ENCODE assay signal across 9 cellular contexts in the genomic region with DNA sequence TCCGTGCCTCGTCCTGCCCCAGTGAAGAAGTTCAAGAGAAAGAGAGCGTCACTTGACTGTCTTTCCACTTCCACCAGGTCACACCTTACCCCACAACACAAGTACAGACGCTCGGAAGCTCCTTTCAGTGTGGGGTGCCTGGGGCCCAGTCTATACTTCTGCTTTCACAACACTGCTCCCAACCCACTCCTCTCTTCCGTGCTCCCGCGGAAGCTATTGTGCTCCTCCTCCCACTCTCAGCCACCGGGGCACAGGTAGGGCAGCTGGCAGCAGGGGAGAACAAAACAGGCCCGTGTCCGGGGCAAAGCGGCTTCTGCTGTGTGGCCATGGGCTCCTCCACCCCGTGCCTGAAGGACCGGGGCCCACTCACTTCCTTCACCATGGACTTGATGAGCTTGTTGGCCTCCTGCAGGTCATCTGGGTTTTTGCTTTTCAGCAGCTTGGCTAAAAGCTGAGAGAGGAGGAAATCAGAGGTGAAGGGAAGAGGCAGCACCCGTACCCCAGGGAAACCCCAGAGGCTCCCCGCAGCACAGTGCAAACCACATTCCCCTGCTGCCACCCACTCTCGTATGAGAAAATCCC. TPM values are rescaled to one million over a fixed set of nuclear protein-coding genes. Genes with fewer than 3 reads are reported as not detected.
DNase-seq lines count a peak whose midpoint lies in the region; ATAC-seq, FAIRE-seq and TF ChIP-seq lines count a peak whose summit lies in the region.
"Had no signal": no experiment of that assay in that cellular context is flagged by ENCODE, and none has a peak within 500 bp of the region (broad histone marks: within the 10 kb centered on the region; RNA-seq: fewer than 3 reads in every experiment).

No MANE protein-coding gene starts in this region.

- no peak overlapping the region for H3K23ac ChIP-seq in mesenchymal stem cell (ENCODE audit: low read length in 2 of 2)
- H3K23ac ChIP-seq in mesendoderm (ENCODE audit: low read length): no peak overlapping the region

- H4K20me1 ChIP-seq in BLaER1 treated with 17β-estradiol and CSF1 and Interleukin-3, amounts not matched to agents 10 nM and 100 nM: peaks cover 0 to 79% (median 14%) of the 10 kb centered on the region in 11 experiments; a peak in 13 of 22 replicates

- H3K56ac ChIP-seq in mesendoderm (ENCODE audit: low read length): no peak overlapping the region

- ATAC-seq in HG03565 (IDR thresholded peaks at IDR 0.05; ENCODE audit: unreplicated experiment): no peak

- H4K5ac ChIP-seq in mesendoderm (ENCODE audit: low read length): no peak overlapping the region

- H3K9ac ChIP-seq in BLaER1 treated with 17β-estradiol and CSF1 and Interleukin-3, amounts not matched to agents 10 nM and 100 nM: peak overlapping the region in 8 of 11 experiments; percentile 4 to 79 (median 54); a peak in 6 of 22 replicates
- H3K9ac ChIP-seq in mesenchymal stem cell (ENCODE audit: low read length) (peak overlapping the region; percentile 2), mesendoderm (ENCODE audit: low read length) (no peak overlapping the region)

- no peak overlapping the region for H4K8ac ChIP-seq in mesenchymal stem cell (ENCODE audit: low read length)
- no peak overlapping the region for H4K8ac ChIP-seq in mesendoderm (ENCODE audit: low read depth, low read length)

- no peak overlapping the region for H2AK5ac ChIP-seq in mesenchymal stem cell (ENCODE audit: low read length, severe bottlenecking)
- H2AK5ac ChIP-seq in mesendoderm (ENCODE audit: low read length): no peak overlapping the region

- H3K36me3 Mint-ChIP-seq in activated CD4-positive, alpha-beta memory T cell treated with anti-CD3 and anti-CD28 coated beads, Interleukin-2, amount 10 ng/mL, durations not matched to agents 7 days and 5 days (ENCODE audit: low read depth): peaks cover 81% of the 10 kb centered on the region

- no peak for TF ChIP-seq CTCF in GM20000 (IDR thresholded peaks at IDR 0.05; ENCODE audit: extremely low read depth, missing control alignments)

- H2AFZ ChIP-seq in mesenchymal stem cell (ENCODE audit: low read depth, low read length): no peak overlapping the region

- no peak overlapping the region for H4K91ac ChIP-seq in mesenchymal stem cell (ENCODE audit: low read length)

- H3K18ac ChIP-seq in mesenchymal stem cell (ENCODE audit: low read depth in 1 of 2, low read length in 2 of 2) (no peak overlapping the region), mesendoderm (ENCODE audit: low read length) (no peak overlapping the region)

- H3K4me3 ChIP-seq in BLaER1 treated with 17β-estradiol and CSF1 and Interleukin-3, amounts not matched to agents 10 nM and 100 nM: no peak overlapping the region
- H3K4me3 ChIP-seq in mesenchymal stem cell (ENCODE audit: insufficient read depth in 1 of 2, low read depth in 1 of 2, low read length in 2 of 2): no peak overlapping the region
- no peak overlapping the region for H3K4me3 ChIP-seq in mesendoderm (ENCODE audit: low read length)

- H3K27me3 ChIP-seq in BLaER1 treated with 17β-estradiol and CSF1 and Interleukin-3, amounts not matched to agents 10 nM and 100 nM: no peaks in the 10 kb centered on the region
- H3K27me3 ChIP-seq in mesenchymal stem cell (ENCODE audit: control insufficient read depth in 1 of 2, insufficient read depth in 1 of 2, low read length in 2 of 2) (no peaks in the 10 kb centered on the region), mesendoderm (ENCODE audit: insufficient read depth, low read length, poor library complexity) (no peaks in the 10 kb centered on the region)

- H2BK5ac ChIP-seq in mesenchymal stem cell (ENCODE audit: low read depth, low read length, poor library complexity, severe bottlenecking) (no peak overlapping the region), mesendoderm (ENCODE audit: low read length) (no peak overlapping the region)

- H3K4me1 Mint-ChIP-seq in activated CD4-positive, alpha-beta memory T cell treated with anti-CD3 and anti-CD28 coated beads, Interleukin-2, amount 10 ng/mL, durations not matched to agents 7 days and 5 days: peaks cover 54% of the 10 kb centered on the region

- peak overlapping the region in 9 of 11 experiments; percentile 82 to 96 (median 90); a peak in 16 of 22 replicates for H3K4me2 ChIP-seq in BLaER1 treated with 17β-estradiol and CSF1 and Interleukin-3, amounts not matched to agents 10 nM and 100 nM
- no peak overlapping the region for H3K4me2 ChIP-seq in mesenchymal stem cell (ENCODE audit: low read length, poor library complexity, severe bottlenecking)
- no peak overlapping the region for H3K4me2 ChIP-seq in mesendoderm (ENCODE audit: low read length)

- H2BK15ac ChIP-seq in mesenchymal stem cell (ENCODE audit: low read depth, poor library complexity, severe bottlenecking): no peak overlapping the region
- no peak overlapping the region for H2BK15ac ChIP-seq in mesendoderm (replicated peaks; ENCODE audit: low read depth)

- whole genome bisulfite sequencing in mesenchymal stem cell: 93% methylated on average over 12 of the region's 17 CpGs
- no CpG with 5 or more reads among the region's 17 CpGs for WGBS in mesendoderm (ENCODE audit: extremely low coverage, insufficient coverage, low lambda C conversion rate)

- DNase-seq in GM20000 (ENCODE audit: low spot score) (peak; percentile 50), mesenchymal stem cell (no peak), kidney tubule cell (ENCODE audit: low spot score) (no peak), RCC 7860 (ENCODE audit: low spot score) (no peak), mesendoderm (no peak)
- DNase-seq in activated CD4-positive, alpha-beta memory T cell treated with anti-CD3 and anti-CD28 coated beads, Interleukin-2, amount 10 ng/mL, durations not matched to agents 7 days and 5 days: peak; percentile 54
- DNase-seq: NCI-H510A had no signal

- H3K4me1 ChIP-seq in BLaER1 treated with 17β-estradiol and CSF1 and Interleukin-3, amounts not matched to agents 10 nM and 100 nM: peaks cover 60 to 91% (median 79%) of the 10 kb centered on the region in 10 experiments
- no peaks in the 10 kb centered on the region for H3K4me1 ChIP-seq in mesenchymal stem cell (ENCODE audit: control insufficient read depth, insufficient read depth, low read depth, low read length)
- no peaks in the 10 kb centered on the region for H3K4me1 ChIP-seq in mesendoderm (ENCODE audit: control insufficient read depth, low read depth, low read length)

- peak overlapping the region; percentile 25 for H3K4me3 Mint-ChIP-seq in activated CD4-positive, alpha-beta memory T cell treated with anti-CD3 and anti-CD28 coated beads, Interleukin-2, amount 10 ng/mL, durations not matched to agents 7 days and 5 days

- CTCF ChIA-PET in activated CD4-positive, alpha-beta memory T cell treated with anti-CD3 and anti-CD28 coated beads, Interleukin-2, amount 10 ng/mL, durations not matched to agents 7 days and 5 days (lab: Charles Lee): interaction anchor here (0.9 to 3.8 kb wide), 8 partner anchors 9 to 281 kb away, joined by 3 to 23 read pairs (median 3); a partner anchor contains a TSS

- H3K27ac ChIP-seq in BLaER1 treated with 17β-estradiol and CSF1 and Interleukin-3, amounts not matched to agents 10 nM and 100 nM: peak overlapping the region in 8 of 11 experiments; percentile 69 to 89 (median 82); a peak in 15 of 22 replicates
- no peak overlapping the region for H3K27ac ChIP-seq in mesenchymal stem cell (ENCODE audit: low read length, poor library complexity, severe bottlenecking)
- H3K27ac ChIP-seq in mesendoderm (ENCODE audit: low read depth, low read length): no peak overlapping the region

- no peak overlapping the region for H2BK12ac ChIP-seq in mesenchymal stem cell (ENCODE audit: low read length in 2 of 2)

- POLR2A ChIA-PET in activated CD4-positive, alpha-beta memory T cell treated with anti-CD3 and anti-CD28 coated beads, Interleukin-2, amount 10 ng/mL, durations not matched to agents 7 days and 5 days (lab: Charles Lee): interaction anchor here (1.0 to 8.8 kb wide), 8 partner anchors 13 to 60 kb away, joined by 3 to 96 read pairs (median 7); a partner anchor contains a TSS

- no peaks in the 10 kb centered on the region for H3K9me3 Mint-ChIP-seq in activated CD4-positive, alpha-beta memory T cell treated with anti-CD3 and anti-CD28 coated beads, Interleukin-2, amount 10 ng/mL, durations not matched to agents 7 days and 5 days

- FAIRE-seq in RCC 7860 (lab: Jason Lieb, UNC): no peak

- no peak overlapping the region for H3K14ac ChIP-seq in mesenchymal stem cell (ENCODE audit: low read length in 2 of 2)

- H3K79me1 ChIP-seq in mesenchymal stem cell (replicated peaks; ENCODE audit: low read length, poor library complexity, severe bottlenecking) (peaks cover 28% of the 10 kb centered on the region), mesendoderm (ENCODE audit: low read length) (no peaks in the 10 kb centered on the region)

- no peak overlapping the region for H2BK120ac ChIP-seq in mesenchymal stem cell (ENCODE audit: low read depth, low read length)
- H2BK120ac ChIP-seq in mesendoderm (ENCODE audit: low read depth, low read length): no peak overlapping the region

- no peaks in the 10 kb centered on the region for H3K79me2 ChIP-seq in mesendoderm (ENCODE audit: control insufficient read depth, insufficient read depth, low read length)

- H3K27me3 Mint-ChIP-seq in activated CD4-positive, alpha-beta memory T cell treated with anti-CD3 and anti-CD28 coated beads, Interleukin-2, amount 10 ng/mL, durations not matched to agents 7 days and 5 days: no peaks in the 10 kb centered on the region

- H3K36me3 ChIP-seq in BLaER1 treated with 17β-estradiol and CSF1 and Interleukin-3, amounts not matched to agents 10 nM and 100 nM: peaks cover 78 to 99% (median 89%) of the 10 kb centered on the region in 11 experiments
- H3K36me3 ChIP-seq in mesenchymal stem cell (ENCODE audit: control insufficient read depth in 1 of 2, insufficient read depth in 2 of 2, low read depth in 1 of 2, low read length in 2 of 2) (peaks cover 89 to 91% of the 10 kb centered on the region in 2 experiments), mesendoderm (ENCODE audit: control insufficient read depth, insufficient read depth, low read length) (peaks cover 10% of the 10 kb centered on the region)

- no peaks in the 10 kb centered on the region for H3K9me3 ChIP-seq in BLaER1 treated with 17β-estradiol and CSF1 and Interleukin-3, amounts not matched to agents 10 nM and 100 nM (replicated peaks in 1 of 11)
- H3K9me3 ChIP-seq in mesenchymal stem cell (ENCODE audit: control insufficient read depth, low read length): no peaks in the 10 kb centered on the region

- H3K27ac Mint-ChIP-seq in activated CD4-positive, alpha-beta memory T cell treated with anti-CD3 and anti-CD28 coated beads, Interleukin-2, amount 10 ng/mL, durations not matched to agents 7 days and 5 days: peak overlapping the region; percentile 94

- no peak overlapping the region for H3K4ac ChIP-seq in mesenchymal stem cell (ENCODE audit: low read depth in 1 of 2, low read length in 2 of 2)
- no peak overlapping the region for H3K4ac ChIP-seq in mesendoderm (ENCODE audit: low read depth, low read length)

RNA-seq across cellular contexts. Expression of a gene that starts 18.9 kb away (rescaled TPM):
- total RNA-seq in activated CD4-positive, alpha-beta memory T cell treated with anti-CD3 and anti-CD28 coated beads, Interleukin-2, amount 10 ng/mL, durations not matched to agents 7 days and 5 days: 10 to 100 TPM; 73.4 to 79.4 TPM
- polyA plus RNA-seq in mesenchymal stem cell (2013, experiment 1 of 2): 17.0 TPM
- 15.9 TPM for polyA plus RNA-seq in mesenchymal stem cell (2013, experiment 2 of 2)
- 31.5 TPM for polyA plus RNA-seq in mesendoderm (2013, experiment 1 of 2)
- polyA plus RNA-seq in mesendoderm (2013, experiment 2 of 2): 31.1 TPM

RNA-seq across cellular contexts. Expression of a gene that starts 19.1 kb away (rescaled TPM):
- 10 to 100 TPM; 39.7 to 40.0 TPM for total RNA-seq in activated CD4-positive, alpha-beta memory T cell treated with anti-CD3 and anti-CD28 coated beads, Interleukin-2, amount 10 ng/mL, durations not matched to agents 7 days and 5 days
- polyA plus RNA-seq in mesenchymal stem cell (2013, experiment 1 of 2): 36.2 TPM
- 36.1 TPM for polyA plus RNA-seq in mesenchymal stem cell (2013, experiment 2 of 2)
- 78.5 TPM for polyA plus RNA-seq in mesendoderm (2013, experiment 1 of 2)
- 78.0 TPM for polyA plus RNA-seq in mesendoderm (2013, experiment 2 of 2)

RNA-seq across cellular contexts. Expression of a gene that starts 28.5 kb away (rescaled TPM):
- 10 to 100 TPM; 54.8 to 60.3 TPM for total RNA-seq in activated CD4-positive, alpha-beta memory T cell treated with anti-CD3 and anti-CD28 coated beads, Interleukin-2, amount 10 ng/mL, durations not matched to agents 7 days and 5 days
- 7.0 TPM for polyA plus RNA-seq in mesenchymal stem cell (2013, experiment 1 of 2)
- 7.0 TPM for polyA plus RNA-seq in mesenchymal stem cell (2013, experiment 2 of 2)
- polyA plus RNA-seq in mesendoderm (2013, experiment 1 of 2): 7.8 TPM
- 8.2 TPM for polyA plus RNA-seq in mesendoderm (2013, experiment 2 of 2)

RNA-seq across cellular contexts. Expression of a gene that starts 37.1 kb away (rescaled TPM):
- 100 to 1,000 TPM; 109 to 116 TPM for total RNA-seq in activated CD4-positive, alpha-beta memory T cell treated with anti-CD3 and anti-CD28 coated beads, Interleukin-2, amount 10 ng/mL, durations not matched to agents 7 days and 5 days
- polyA plus RNA-seq in mesenchymal stem cell (2013, experiment 1 of 2): 24.1 TPM
- 21.9 TPM for polyA plus RNA-seq in mesenchymal stem cell (2013, experiment 2 of 2)
- polyA plus RNA-seq in mesendoderm (2013, experiment 1 of 2): 61.3 TPM
- 63.1 TPM for polyA plus RNA-seq in mesendoderm (2013, experiment 2 of 2)

RNA-seq across cellular contexts. Expression of a gene that starts 46.7 kb away (rescaled TPM):
- 10 to 100 TPM; 24.3 to 27.9 TPM for total RNA-seq in activated CD4-positive, alpha-beta memory T cell treated with anti-CD3 and anti-CD28 coated beads, Interleukin-2, amount 10 ng/mL, durations not matched to agents 7 days and 5 days
- polyA plus RNA-seq in mesenchymal stem cell (2013, experiment 1 of 2): 5.0 TPM
- 4.5 TPM for polyA plus RNA-seq in mesenchymal stem cell (2013, experiment 2 of 2)
- polyA plus RNA-seq in mesendoderm (2013, experiment 1 of 2): 25.8 TPM
- 28.6 TPM for polyA plus RNA-seq in mesendoderm (2013, experiment 2 of 2)

Comparison
In these comparisons a context has a peak if more than half of its experiments do, and no peak if none do; other contexts are left out.
1. H3K27ac ChIP-seq: peak in BLaER1 treated with 17β-estradiol and CSF1 and Interleukin-3, amounts not matched to agents 10 nM and 100 nM (8 of 11); none in mesenchymal stem cell (single experiment) and mesendoderm (single experiment).
2. H3K4me2 ChIP-seq: peak in BLaER1 treated with 17β-estradiol and CSF1 and Interleukin-3, amounts not matched to agents 10 nM and 100 nM (9 of 11); none in mesenchymal stem cell (single experiment) and mesendoderm (single experiment).
3. DNase-seq: peak in GM20000 (single experiment) and activated CD4-positive, alpha-beta memory T cell treated with anti-CD3 and anti-CD28 coated beads, Interleukin-2, amount 10 ng/mL, durations not matched to agents 7 days and 5 days (single experiment); none in mesenchymal stem cell (single experiment), kidney tubule cell (single experiment), RCC 7860 (single experiment) and mesendoderm (single experiment).